24 cellular contexts compared by ENCODE assay signal in genomic region chr13:105273665-105274222, GRCh38.
DNase-seq lines count a peak whose midpoint lies in the region; ATAC-seq and TF ChIP-seq lines count a peak whose summit lies in the region.
"Had no signal": no experiment of that assay in that cellular context is flagged by ENCODE, and none has a peak within 500 bp of the region (broad histone marks: within the 10 kb centered on the region; RNA-seq: fewer than 3 reads in every experiment).

No MANE protein-coding gene starts in this region.

- H3K27ac ChIP-seq in DND-41 (ENCODE audit: low read length) (no peak overlapping the region; the same call in 1 of the 2 replicates), endodermal cell (ENCODE audit: low read depth, low read length) (peak overlapping the region; percentile 41), neuronal stem cell (replicated peaks; ENCODE audit: low read length) (no peak overlapping the region), upper lobe of right lung (no peak overlapping the region)
- H3K27ac ChIP-seq: A549, C4-2B, SJSA1 had no signal

- H2AFZ ChIP-seq in DND-41 (ENCODE audit: low read depth, low read length) (peak overlapping the region; percentile 46; the same call in 1 of the 2 replicates), neuronal stem cell (ENCODE audit: low read length) (peak overlapping the region; percentile 66)

- no peak overlapping the region for H3K14ac ChIP-seq in neuronal stem cell (ENCODE audit: low read length)

- H3K4ac ChIP-seq in neuronal stem cell (ENCODE audit: low read length) = no peak overlapping the region

- ATAC-seq in DND-41 (ENCODE audit: insufficient read depth, low read depth) (no peak), upper lobe of right lung (peak; percentile 20), HG03342 (IDR thresholded peaks at IDR 0.05; ENCODE audit: unreplicated experiment) (no peak)
- ATAC-seq: A549, PC-3, Right ventricle myocardium inferior had no signal

- H3K27me3 Mint-ChIP-seq in endodermal cell (ENCODE audit: insufficient read depth) = no peaks in the 10 kb centered on the region

- no peaks in the 10 kb centered on the region for H3K9me3 ChIP-seq in DND-41 (ENCODE audit: insufficient read depth, low read length, severe bottlenecking)
- H3K9me3 ChIP-seq in endodermal cell (ENCODE audit: control insufficient read depth, low read length) = no peaks in the 10 kb centered on the region
- H3K9me3 ChIP-seq in neuronal stem cell (replicated peaks in 1 of 2; ENCODE audit: control insufficient read depth in 2 of 2, insufficient read depth in 1 of 2, low read depth in 1 of 2, low read length in 2 of 2) = peaks cover 0 to 6% of the 10 kb centered on the region in 2 donors
- no peaks in the 10 kb centered on the region for H3K9me3 ChIP-seq in upper lobe of right lung
- H3K9me3 ChIP-seq: A549, MG63, SJSA1 had no signal

- H4K20me1 ChIP-seq in DND-41 (ENCODE audit: insufficient read depth, low read length) = no peaks in the 10 kb centered on the region

- H3K79me2 ChIP-seq in DND-41 (ENCODE audit: insufficient read depth, low read length) = no peaks in the 10 kb centered on the region

- intact Hi-C loops in upper lobe of right lung (cut with DNase I) = no loop called here

- no peaks in the 10 kb centered on the region for H3K9me3 Mint-ChIP-seq in endodermal cell
- H3K9me3 Mint-ChIP-seq: CD8-positive, alpha-beta memory T cell had no signal

- H3K27me3 ChIP-seq in DND-41 (ENCODE audit: insufficient read depth, low read length, poor library complexity) (no peaks in the 10 kb centered on the region), endodermal cell (ENCODE audit: control insufficient read depth, insufficient read depth, low read length, poor library complexity, severe bottlenecking) (no peaks in the 10 kb centered on the region), neuronal stem cell (ENCODE audit: control insufficient read depth in 3 of 3, insufficient read depth in 3 of 3, low read depth in 1 of 3, low read length in 3 of 3) (no peaks in the 10 kb centered on the region), upper lobe of right lung (no peaks in the 10 kb centered on the region)
- H3K27me3 ChIP-seq: MG63, SJSA1 had no signal

- no peak overlapping the region for H2BK5ac ChIP-seq in neuronal stem cell (ENCODE audit: low read length)

- WGBS in endodermal cell (ENCODE audit: insufficient coverage in 1 of 2, insufficient read length in 1 of 2), 2 experiments = 92 to 94% methylated on average over 4 to 6 of the region's 6 CpGs
- no CpG with 5 or more reads among the region's 6 CpGs for WGBS in neuronal stem cell (ENCODE audit: extremely low coverage in 2 of 2, insufficient read length in 2 of 2, insufficient replicate concordance in 1 of 2), 2 donors

- peaks cover 6% of the 10 kb centered on the region for H3K4me1 Mint-ChIP-seq in endodermal cell
- H3K4me1 Mint-ChIP-seq: CD8-positive, alpha-beta memory T cell had no signal

- no peak for DNase-seq in DND-41
- DNase-seq in endodermal cell = no peak
- DNase-seq in neuronal stem cell (ENCODE audit: low spot score) = no peak
- DNase-seq in upper lobe of right lung = no peak
- DNase-seq in stimulated activated CD4-positive, alpha-beta T cell treated with anti-CD3 and anti-CD28 coated beads, Interleukin-1b, Interleukin-23, amount 100 ng/mL, for 48 hours = no peak
- no peak for DNase-seq in NCI-H2081 (lab: John Stamatoyannopoulos, UW)
- DNase-seq: CD8-positive, alpha-beta memory T cell; DMS 273 treated with DMSO at 0.1 percent for 48 hours; DMS79; GF-D8; H7; KBM-7; MG63; NCI-H1105 treated with DMSO at 0.1 percent for 48 hours; NCI-H2029; NCI-H446 treated with DMSO at 0.1 percent for 48 hours; NCI-H526; NK-92 treated with Interleukin-12 subunit alpha and Interleukin-12 subunit beta, amount 100 ng/mL, for 24 hours; PC-3 had no signal

- no peak overlapping the region for H2BK12ac ChIP-seq in neuronal stem cell (ENCODE audit: low read length)

- H3K36me3 ChIP-seq in DND-41 (ENCODE audit: insufficient read depth, low read length) = no peaks in the 10 kb centered on the region
- H3K36me3 ChIP-seq in endodermal cell (ENCODE audit: control insufficient read depth, insufficient read depth, low read length) = no peaks in the 10 kb centered on the region
- no peaks in the 10 kb centered on the region for H3K36me3 ChIP-seq in neuronal stem cell (replicated peaks in 1 of 2; ENCODE audit: control insufficient read depth in 2 of 2, insufficient read depth in 2 of 2, low read length in 2 of 2)
- H3K36me3 ChIP-seq in upper lobe of right lung = no peaks in the 10 kb centered on the region
- H3K36me3 ChIP-seq: MG63, SJSA1 had no signal

- H4K8ac ChIP-seq in neuronal stem cell (ENCODE audit: low read depth, low read length) = no peak overlapping the region

- H4K91ac ChIP-seq in neuronal stem cell (ENCODE audit: low read depth, low read length, poor library complexity) = no peak overlapping the region

- H2BK120ac ChIP-seq in neuronal stem cell (ENCODE audit: low read depth, low read length) = no peak overlapping the region

- H3K18ac ChIP-seq in neuronal stem cell (ENCODE audit: low read length) = peak overlapping the region; percentile 44

- no peak overlapping the region for H2BK15ac ChIP-seq in neuronal stem cell (ENCODE audit: low read length)

- no peak overlapping the region for H3K27ac Mint-ChIP-seq in endodermal cell
- H3K27ac Mint-ChIP-seq: CD8-positive, alpha-beta memory T cell had no signal

- no peak overlapping the region for H2AK5ac ChIP-seq in neuronal stem cell (ENCODE audit: low read depth, low read length)

- H3K4me3 ChIP-seq in DND-41 (ENCODE audit: low read depth in 1 of 2, low read length in 2 of 2) (no peak overlapping the region), endodermal cell (ENCODE audit: low read length) (no peak overlapping the region), neuronal stem cell (ENCODE audit: low read length in 2 of 2) (no peak overlapping the region), upper lobe of right lung (no peak overlapping the region)
- H3K4me3 ChIP-seq: A549, MG63, SJSA1 had no signal

- H3K23ac ChIP-seq in neuronal stem cell (ENCODE audit: low read depth, low read length, poor library complexity) = no peak overlapping the region

- H3K4me3 Mint-ChIP-seq in endodermal cell = no peak overlapping the region
- H3K4me3 Mint-ChIP-seq: CD8-positive, alpha-beta memory T cell had no signal

- H3K4me2 ChIP-seq in DND-41 (ENCODE audit: insufficient read depth, low read length) = no peak overlapping the region
- no peak overlapping the region for H3K4me2 ChIP-seq in neuronal stem cell (ENCODE audit: insufficient read depth, low read length, poor library complexity, severe bottlenecking)
- H3K4me2 ChIP-seq: A549 had no signal

- H3K9ac ChIP-seq in DND-41 (ENCODE audit: low read depth, low read length) (no peak overlapping the region), endodermal cell (ENCODE audit: extremely low read depth, low read length, poor library complexity, severe bottlenecking) (no peak overlapping the region), neuronal stem cell (ENCODE audit: low read depth, low read length, poor library complexity) (no peak overlapping the region)

- TF ChIP-seq CTCF in DND-41 (IDR thresholded peaks at IDR 0.05; ENCODE audit: borderline replicate concordance, extremely low read depth, low read length, poor library complexity, severe bottlenecking) = no peak
- no peak for TF ChIP-seq CTCF in endodermal cell (conservative IDR thresholded peaks at IDR 0.05)
- no peak for TF ChIP-seq CTCF in upper lobe of right lung (IDR thresholded peaks at IDR 0.05)

- no peaks in the 10 kb centered on the region for H3K36me3 Mint-ChIP-seq in endodermal cell (ENCODE audit: low read depth)
- H3K36me3 Mint-ChIP-seq: CD8-positive, alpha-beta memory T cell had no signal

- H3K79me1 ChIP-seq in neuronal stem cell (ENCODE audit: low read depth, low read length) = no peaks in the 10 kb centered on the region

- peaks cover 11% of the 10 kb centered on the region for H3K4me1 ChIP-seq in DND-41 (ENCODE audit: insufficient read depth, low read length)
- H3K4me1 ChIP-seq in endodermal cell (ENCODE audit: control insufficient read depth, insufficient read depth, low read length) = peaks cover 4% of the 10 kb centered on the region
- H3K4me1 ChIP-seq in neuronal stem cell (ENCODE audit: control insufficient read depth in 2 of 2, insufficient read depth in 1 of 2, low read depth in 1 of 2, low read length in 2 of 2) = peaks cover 0 to 2% of the 10 kb centered on the region in 2 donors
- no peaks in the 10 kb centered on the region for H3K4me1 ChIP-seq in upper lobe of right lung
- H3K4me1 ChIP-seq: A549, SJSA1 had no signal
